Comparison of ENCODE assay signal across 8 cellular contexts in the genomic region with DNA sequence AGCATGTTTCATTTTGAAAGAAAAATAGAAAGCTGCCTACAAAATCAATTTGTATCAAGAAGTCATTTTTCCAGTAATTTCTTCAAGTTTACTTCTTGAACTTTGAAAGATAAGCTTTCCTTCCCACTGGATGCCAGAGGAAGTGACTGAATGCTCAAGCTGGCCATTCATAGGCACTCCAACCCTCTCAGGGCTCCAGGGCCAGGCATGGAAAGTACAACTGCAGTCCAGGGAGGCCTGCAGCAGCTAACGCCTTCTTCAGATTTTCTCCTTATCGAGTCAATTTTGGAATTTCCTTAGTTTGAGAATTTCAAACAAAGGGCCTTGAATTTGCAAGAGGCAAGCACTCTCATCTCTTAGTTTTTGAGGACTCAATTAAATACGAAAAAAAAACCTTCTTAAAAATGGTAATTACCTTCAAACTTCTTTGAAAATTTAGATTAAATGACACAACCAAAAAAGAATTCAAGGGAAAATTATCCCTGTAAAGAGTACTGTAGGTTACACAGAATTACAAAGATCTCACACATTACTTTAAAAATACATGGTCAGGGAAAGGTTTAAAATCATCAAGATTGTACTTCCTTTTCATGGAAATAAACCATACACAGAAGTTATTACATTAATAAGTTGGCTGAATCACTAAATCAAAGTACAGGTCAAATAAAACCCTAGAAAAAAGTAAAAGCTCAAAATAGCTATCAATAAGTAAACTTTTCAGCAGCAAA. TPM values are rescaled to one million over a fixed set of nuclear protein-coding genes. Genes with fewer than 3 reads are reported as not detected.
A peak's percentile ranks its signal among the peaks of the same experiment; 100 is the strongest.
DNase-seq lines count a peak whose midpoint lies in the region; ATAC-seq, FAIRE-seq and TF ChIP-seq lines count a peak whose summit lies in the region.

No MANE protein-coding gene starts in this region.

- peak overlapping the region; percentile 98 for H3K4me3 ChIP-seq in SJSA1
- peak overlapping the region; percentile 70 to 99 (median 92) for H3K4me3 ChIP-seq in fibroblast of lung (replicated peaks in 1 of 4; ENCODE audit: control extremely low read depth in 1 of 4, insufficient read depth in 1 of 4, low read depth in 3 of 4, low read length in 4 of 4)

- peaks cover 5% of the 10 kb centered on the region for H3K36me3 ChIP-seq in SJSA1
- no peaks in the 10 kb centered on the region for H3K36me3 ChIP-seq in fibroblast of lung (ENCODE audit: control insufficient read depth, insufficient read depth, low read length)

- H3K27me3 ChIP-seq in SJSA1 (replicated peaks): no peaks in the 10 kb centered on the region
- H3K27me3 ChIP-seq in fibroblast of lung (ENCODE audit: control insufficient read depth, insufficient read depth, low read length): no peaks in the 10 kb centered on the region

- H3K9ac ChIP-seq in fibroblast of lung (ENCODE audit: insufficient read depth, low read length): peak overlapping the region; percentile 81

- peaks cover 23% of the 10 kb centered on the region for H3K4me1 ChIP-seq in SJSA1 (replicated peaks)
- H3K4me1 ChIP-seq in fibroblast of lung (ENCODE audit: control insufficient read depth, extremely low read depth, insufficient read depth, low read length): peaks cover 2% of the 10 kb centered on the region

- no peak for TF ChIP-seq CTCF in fibroblast of lung (conservative IDR thresholded peaks at IDR 0.05 in 1 of 2, IDR thresholded peaks at IDR 0.05 in 1 of 2; ENCODE audit: low read depth in 1 of 2, low read length in 2 of 2)

- H3K9me3 ChIP-seq in SJSA1 (replicated peaks) (no peaks in the 10 kb centered on the region), fibroblast of lung (ENCODE audit: control insufficient read depth, insufficient read depth, low read depth, low read length) (no peaks in the 10 kb centered on the region)

- no peak overlapping the region for H2AFZ ChIP-seq in fibroblast of lung (ENCODE audit: low read length)

- FAIRE-seq in H54 (lab: Jason Lieb, UNC): peak; percentile 75

- TF ChIP-seq POLR2A in H54 (IDR thresholded peaks at IDR 0.05; ENCODE audit: low read depth, low read length): no peak

- peaks cover 68% of the 10 kb centered on the region for H3K79me2 ChIP-seq in fibroblast of lung (ENCODE audit: control insufficient read depth, insufficient read depth, low read length)

- DNase-seq in H54 (ENCODE audit: insufficient read length, low spot score) (no peak), SJSA1 (ENCODE audit: low read depth in 1 of 2, low spot score in 2 of 2) (no peak), fibroblast of lung (ENCODE audit: low read depth in 2 of 2) (peak; percentile 54 to 77), pulmonary artery endothelial cell (ENCODE audit: low read depth, low spot score) (peak; percentile 36), NCI-H345 (lab: John Stamatoyannopoulos, UW) (no peak)

- H4K20me1 ChIP-seq in fibroblast of lung (ENCODE audit: control insufficient read depth, extremely low read depth, insufficient read depth, low read length): peaks cover 3% of the 10 kb centered on the region

- peak overlapping the region; percentile 92 for H3K4me2 ChIP-seq in fibroblast of lung (ENCODE audit: extremely low read depth, insufficient read depth, low read length)

- ATAC-seq in GM18870 (IDR thresholded peaks at IDR 0.05; ENCODE audit: unreplicated experiment) (no peak), HG03469 (IDR thresholded peaks at IDR 0.05; ENCODE audit: unreplicated experiment) (no peak), GM18520 (IDR thresholded peaks at IDR 0.05; ENCODE audit: unreplicated experiment) (no peak)

- H3K27ac ChIP-seq in SJSA1 (peak overlapping the region; percentile 77; the same call in 1 of the 2 replicates), fibroblast of lung (ENCODE audit: insufficient read depth, low read length) (peak overlapping the region; percentile 92)

RNA-seq across cellular contexts. Expression of gene UBP1, which starts 2.5 kb away (rescaled TPM):
- total RNA-seq in SJSA1 (2014; rRNA removed; shearing (Covaris generic)): 14.9 and 20.8 TPM in 2 replicates
- total RNA-seq in fibroblast of lung (42.6 and 48.1 TPM in 2 replicates), pulmonary artery endothelial cell (59.8 and 86.2 TPM in 2 replicates)
- polyA plus RNA-seq in fibroblast of lung: 98.6 and 99.7 TPM in 2 replicates
- 38.3 and 39.3 TPM in 2 replicates for polyA plus RNA-seq in fibroblast of lung (2012)
- polyA minus RNA-seq in fibroblast of lung (ENCODE audit: low replicate concordance): 14.4 and 54.1 TPM in 2 replicates

Comparison
In these comparisons a context has a peak if more than half of its experiments do, and no peak if none do; other contexts are left out.
1. DNase-seq: peak in fibroblast of lung (2 of 2) and pulmonary artery endothelial cell (single experiment); none in H54 (single experiment), SJSA1 (0 of 2) and NCI-H345 (single experiment).